In the genomic region with DNA sequence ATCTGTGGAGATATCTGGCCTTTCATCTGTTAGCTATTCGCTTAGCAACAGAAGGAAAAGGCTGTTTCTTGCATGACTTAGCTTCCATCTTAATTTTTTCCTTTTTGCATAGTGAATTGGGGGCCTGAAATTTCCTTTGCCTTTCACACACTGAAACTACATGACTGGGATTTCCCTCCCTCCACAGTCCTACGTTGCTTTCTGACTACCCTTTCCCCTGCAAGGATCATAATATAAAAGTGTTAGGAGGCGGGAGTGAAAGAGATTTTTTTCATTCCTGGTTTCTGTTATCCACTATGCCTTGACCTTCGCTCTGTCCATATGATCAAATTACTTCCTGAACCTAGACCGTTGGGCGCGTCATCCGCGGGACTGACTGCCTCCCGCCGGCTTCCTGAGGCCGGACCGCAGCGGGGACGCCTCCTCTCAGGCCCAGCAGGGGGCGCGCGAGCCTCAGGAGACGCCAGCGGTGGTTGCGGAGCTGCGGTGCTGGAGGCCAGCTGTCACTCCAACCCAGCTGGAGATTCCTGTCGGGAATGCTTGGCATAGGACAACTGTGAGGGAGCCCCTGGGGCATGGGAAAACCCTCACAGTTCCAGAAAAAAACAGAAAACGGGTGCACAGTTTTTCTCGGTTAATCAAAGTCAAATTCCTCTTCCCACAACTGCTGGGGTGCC, we compare ENCODE assay signal across 9 cellular contexts. TPM values are rescaled to one million over a fixed set of nuclear protein-coding genes. Genes with fewer than 3 reads are reported as not detected.
DNase-seq lines count a peak whose midpoint lies in the region; ATAC-seq and TF ChIP-seq lines count a peak whose summit lies in the region.
"Had no signal": no experiment of that assay in that cellular context is flagged by ENCODE, and none has a peak within 500 bp of the region (broad histone marks: within the 10 kb centered on the region; RNA-seq: fewer than 3 reads in every experiment).

No MANE protein-coding gene starts in this region.

- no peak overlapping the region for H3K27ac Mint-ChIP-seq in activated CD8-positive, alpha-beta memory T cell treated with anti-CD3 and anti-CD28 coated beads, Interleukin-2, amount 10 ng/mL, durations not matched to agents 7 days and 5 days
- no peak overlapping the region for H3K27ac Mint-ChIP-seq in endothelial cell (ENCODE audit: unreplicated experiment)
- H3K27ac Mint-ChIP-seq: IgD-negative memory B cell had no signal

- H3K4me3 ChIP-seq in mesendoderm (ENCODE audit: low read length), result no peak overlapping the region

- H4K5ac ChIP-seq in mesendoderm (ENCODE audit: low read length), result no peak overlapping the region

- peak; percentile 94 for TF ChIP-seq CTCF in endothelial cell (IDR thresholded peaks at IDR 0.05; ENCODE audit: unreplicated experiment)

- no peaks in the 10 kb centered on the region for H3K27me3 ChIP-seq in mesendoderm (ENCODE audit: insufficient read depth, low read length, poor library complexity)

- peak overlapping the region; percentile 30 for H3K9ac ChIP-seq in mesendoderm (ENCODE audit: low read length)

- peak overlapping the region; percentile 74 for H3K56ac ChIP-seq in mesendoderm (ENCODE audit: low read length)

- H2BK120ac ChIP-seq in mesendoderm (ENCODE audit: low read depth, low read length), result no peak overlapping the region

- H2BK5ac ChIP-seq in mesendoderm (ENCODE audit: low read length), result no peak overlapping the region

- CTCF ChIA-PET in activated CD8-positive, alpha-beta memory T cell treated with anti-CD3 and anti-CD28 coated beads, Interleukin-2, amount 10 ng/mL, durations not matched to agents 7 days and 5 days (lab: Charles Lee), result interaction anchor here (0.6 to 1.5 kb wide), 11 partner anchors 7 to 462 kb away, joined by 3 to 6 read pairs (median 3); partner anchors contain the start of gene TNFRSF21

- H3K4ac ChIP-seq in mesendoderm (ENCODE audit: low read depth, low read length), result no peak overlapping the region

- H2AK5ac ChIP-seq in mesendoderm (ENCODE audit: low read length), result no peak overlapping the region

- H3K4me3 Mint-ChIP-seq in activated CD8-positive, alpha-beta memory T cell treated with anti-CD3 and anti-CD28 coated beads, Interleukin-2, amount 10 ng/mL, durations not matched to agents 7 days and 5 days, result peak overlapping the region; percentile 41
- peak overlapping the region; percentile 79 for H3K4me3 Mint-ChIP-seq in endothelial cell (ENCODE audit: unreplicated experiment)

- peaks cover 33% of the 10 kb centered on the region for H3K27me3 Mint-ChIP-seq in activated CD8-positive, alpha-beta memory T cell treated with anti-CD3 and anti-CD28 coated beads, Interleukin-2, amount 10 ng/mL, durations not matched to agents 7 days and 5 days
- H3K27me3 Mint-ChIP-seq in endothelial cell (ENCODE audit: unreplicated experiment), result peaks cover 15% of the 10 kb centered on the region

- H3K79me2 ChIP-seq in mesendoderm (ENCODE audit: control insufficient read depth, insufficient read depth, low read length), result no peaks in the 10 kb centered on the region

- peak; percentile 88 for DNase-seq in Ammon's horn (ENCODE audit: low spot score)
- peak; percentile 17 for DNase-seq in NCI-H82 treated with DMSO at 0.1 percent for 48 hours (lab: John Stamatoyannopoulos, UW; ENCODE audit: unreplicated experiment)
- peak; percentile 72 for DNase-seq in activated CD8-positive, alpha-beta memory T cell treated with anti-CD3 and anti-CD28 coated beads, Interleukin-2, amount 10 ng/mL, durations not matched to agents 7 days and 5 days
- peak; percentile 97 for DNase-seq in endothelial cell (ENCODE audit: low spot score)
- DNase-seq in mesendoderm, result peak; percentile 91
- DNase-seq in stimulated activated CD8-positive, alpha-beta memory T cell treated with anti-CD3 and anti-CD28 coated beads, Interleukin-15, amount 100 ng/mL, for 24 hours (ENCODE audit: low read depth), result peak; percentile 47

- H3K18ac ChIP-seq in mesendoderm (ENCODE audit: low read length), result no peak overlapping the region

- H3K4me1 ChIP-seq in mesendoderm (ENCODE audit: control insufficient read depth, low read depth, low read length), result no peaks in the 10 kb centered on the region

- H3K4me1 Mint-ChIP-seq in activated CD8-positive, alpha-beta memory T cell treated with anti-CD3 and anti-CD28 coated beads, Interleukin-2, amount 10 ng/mL, durations not matched to agents 7 days and 5 days, result peaks cover 6% of the 10 kb centered on the region
- H3K4me1 Mint-ChIP-seq in endothelial cell (ENCODE audit: unreplicated experiment), result peaks cover 55% of the 10 kb centered on the region

- no CpG with 5 or more reads among the region's 25 CpGs for WGBS in mesendoderm (ENCODE audit: extremely low coverage, insufficient coverage, low lambda C conversion rate)

- H4K8ac ChIP-seq in mesendoderm (ENCODE audit: low read depth, low read length), result no peak overlapping the region

- H3K36me3 Mint-ChIP-seq in activated CD8-positive, alpha-beta memory T cell treated with anti-CD3 and anti-CD28 coated beads, Interleukin-2, amount 10 ng/mL, durations not matched to agents 7 days and 5 days, result no peaks in the 10 kb centered on the region
- H3K36me3 Mint-ChIP-seq in endothelial cell (ENCODE audit: low read depth, unreplicated experiment), result peaks cover 16% of the 10 kb centered on the region
- H3K36me3 Mint-ChIP-seq: IgD-negative memory B cell had no signal

- peak; percentile 97 for ATAC-seq in GM19043 (IDR thresholded peaks at IDR 0.05; ENCODE audit: low read depth, unreplicated experiment)
- peak; percentile 97 for ATAC-seq in HG03432 (IDR thresholded peaks at IDR 0.05; ENCODE audit: unreplicated experiment)
- ATAC-seq in activated CD8-positive, alpha-beta memory T cell treated with anti-CD3 and anti-CD28 coated beads, Interleukin-2, amount 10 ng/mL, durations not matched to agents 7 days and 5 days, result peak; percentile 86

- H3K79me1 ChIP-seq in mesendoderm (ENCODE audit: low read length), result no peaks in the 10 kb centered on the region

- H3K23ac ChIP-seq in mesendoderm (ENCODE audit: low read length), result no peak overlapping the region

- H3K9me3 Mint-ChIP-seq in activated CD8-positive, alpha-beta memory T cell treated with anti-CD3 and anti-CD28 coated beads, Interleukin-2, amount 10 ng/mL, durations not matched to agents 7 days and 5 days (ENCODE audit: low read depth), result no peaks in the 10 kb centered on the region
- no peaks in the 10 kb centered on the region for H3K9me3 Mint-ChIP-seq in endothelial cell (ENCODE audit: unreplicated experiment)
- H3K9me3 Mint-ChIP-seq: IgD-negative memory B cell had no signal

- H3K27ac ChIP-seq in mesendoderm (ENCODE audit: low read depth, low read length), result no peak overlapping the region

- no peak overlapping the region for H2BK15ac ChIP-seq in mesendoderm (replicated peaks; ENCODE audit: low read depth)

- H3K4me2 ChIP-seq in mesendoderm (ENCODE audit: low read length), result no peak overlapping the region

- H3K36me3 ChIP-seq in mesendoderm (ENCODE audit: control insufficient read depth, insufficient read depth, low read length), result no peaks in the 10 kb centered on the region

RNA-seq across cellular contexts. Expression of gene MEP1A, which starts 55.6 kb away (rescaled TPM):
- total RNA-seq in activated CD8-positive, alpha-beta memory T cell treated with anti-CD3 and anti-CD28 coated beads, Interleukin-2, amount 10 ng/mL, durations not matched to agents 7 days and 5 days, result not detected
- total RNA-seq in endothelial cell (ENCODE audit: unreplicated experiment), result not detected
- not detected for polyA plus RNA-seq in mesendoderm (2013, experiment 1 of 2)
- not detected for polyA plus RNA-seq in mesendoderm (2013, experiment 2 of 2)
- polyA plus RNA-seq: IgD-negative memory B cell had no signal

Comparison
In these comparisons a context has a peak if more than half of its experiments do, and no peak if none do; other contexts are left out.
1. DNase-seq: peak in every context shown above with its lines; median percentile 97 in endothelial cell; 91 in mesendoderm; 88 in Ammon's horn; 72 in activated CD8-positive, alpha-beta memory T cell treated with anti-CD3 and anti-CD28 coated beads, Interleukin-2, amount 10 ng/mL, durations not matched to agents 7 days and 5 days; 47 in stimulated activated CD8-positive, alpha-beta memory T cell treated with anti-CD3 and anti-CD28 coated beads, Interleukin-15, amount 100 ng/mL, for 24 hours; 17 in NCI-H82 treated with DMSO at 0.1 percent for 48 hours.